ENCODE assay signal across 17 cellular contexts in genomic region chr9:113525831-113526230, GRCh38.
A peak's percentile ranks its signal among the peaks of the same experiment; 100 is the strongest.
DNase-seq lines count a peak whose midpoint lies in the region; ATAC-seq and TF ChIP-seq lines count a peak whose summit lies in the region.
"Had no signal": no experiment of that assay in that cellular context is flagged by ENCODE, and none has a peak within 500 bp of the region (broad histone marks: within the 10 kb centered on the region; RNA-seq: fewer than 3 reads in every experiment).

No MANE protein-coding gene starts in this region.

- H3K27ac Mint-ChIP-seq in effector memory CD8-positive, alpha-beta T cell: peak overlapping the region; percentile 87 to 94
- peak overlapping the region; percentile 69 for H3K27ac Mint-ChIP-seq in neural progenitor cell

- peaks cover 5% of the 10 kb centered on the region for H3F3A ChIP-seq in neural progenitor cell (ENCODE audit: low read depth)
- H3F3A ChIP-seq in PC-3 (ENCODE audit: low read length, unreplicated experiment): no peaks in the 10 kb centered on the region

- H3K9ac ChIP-seq in neural progenitor cell: no peak overlapping the region
- H3K9ac ChIP-seq in PC-3 (ENCODE audit: low read length): no peak overlapping the region

- no peaks in the 10 kb centered on the region for H4K20me1 ChIP-seq in neural progenitor cell (ENCODE audit: low read depth)
- no peaks in the 10 kb centered on the region for H4K20me1 ChIP-seq in PC-3 (ENCODE audit: low read length)

- no peak overlapping the region for H3K4me3 ChIP-seq in right atrium auricular region
- H3K4me3 ChIP-seq in neural progenitor cell: no peak overlapping the region
- no peak overlapping the region for H3K4me3 ChIP-seq in upper lobe of right lung
- H3K4me3 ChIP-seq in PC-3 (ENCODE audit: low read length): no peak overlapping the region
- H3K4me3 ChIP-seq: adrenal gland, SJCRH30 had no signal

- intact Hi-C loops in left cardiac atrium (cut with DNase I) (no loop called here), upper lobe of right lung (cut with DNase I) (no loop called here), PC-3 (cut with micrococcal nuclease) (no loop called here)

- DNase-seq in right atrium auricular region (ENCODE audit: low spot score) (no peak), left cardiac atrium (no peak), neural progenitor cell (ENCODE audit: low spot score) (peak; percentile 62), upper lobe of right lung (peak; percentile 51), islet precursor cell (no peak), PC-3 (no peak)
- no peak for DNase-seq in effector memory CD8-positive, alpha-beta T cell
- DNase-seq in activated naive CD4-positive, alpha-beta T cell treated with Interleukin-2 at 50 U/mL for 16 hours: no peak
- DNase-seq: activated CD4-positive, alpha-beta T cell treated with anti-CD3 and anti-CD28 coated beads for 48 hours; adrenal gland; IMR-90; mesendoderm; NCI-H2029; NCI-H510A treated with DMSO at 0.1 percent for 48 hours; occipital lobe; SJCRH30; T-helper 9 cell had no signal

- no peaks in the 10 kb centered on the region for H3K9me3 Mint-ChIP-seq in effector memory CD8-positive, alpha-beta T cell
- H3K9me3 Mint-ChIP-seq in neural progenitor cell: no peaks in the 10 kb centered on the region

- no peak overlapping the region for H2AFZ ChIP-seq in neural progenitor cell (replicated peaks)
- no peak overlapping the region for H2AFZ ChIP-seq in PC-3 (ENCODE audit: low read length)

- no peaks in the 10 kb centered on the region for H3K27me3 Mint-ChIP-seq in effector memory CD8-positive, alpha-beta T cell
- no peaks in the 10 kb centered on the region for H3K27me3 Mint-ChIP-seq in neural progenitor cell (ENCODE audit: insufficient read depth, low read depth)

- CTCF ChIA-PET in PC-3 (lab: Charles Lee): no interaction called here

- BruUV-seq in PC-3 (replicated peaks; lab: Mats Ljungman, UMichigan): no TSS peak

- H3K36me3 Mint-ChIP-seq in effector memory CD8-positive, alpha-beta T cell (ENCODE audit: insufficient read depth): peaks cover 65% of the 10 kb centered on the region
- peaks cover 10% of the 10 kb centered on the region for H3K36me3 Mint-ChIP-seq in neural progenitor cell

- H3K27me3 ChIP-seq in right atrium auricular region (no peaks in the 10 kb centered on the region), neural progenitor cell (no peaks in the 10 kb centered on the region), upper lobe of right lung (no peaks in the 10 kb centered on the region), PC-3 (ENCODE audit: low read length) (no peaks in the 10 kb centered on the region)
- H3K27me3 ChIP-seq: adrenal gland, SJCRH30 had no signal

- no peak for TF ChIP-seq CTCF in right atrium auricular region (IDR thresholded peaks at IDR 0.05)
- TF ChIP-seq CTCF in neural progenitor cell (IDR thresholded peaks at IDR 0.05): no peak
- TF ChIP-seq CTCF in upper lobe of right lung (IDR thresholded peaks at IDR 0.05): no peak
- TF ChIP-seq CTCF in PC-3 (conservative IDR thresholded peaks at IDR 0.05; ENCODE audit: low read depth, low read length): no peak

- H3K27ac ChIP-seq in right atrium auricular region (peak overlapping the region; percentile 54 to 57), neural progenitor cell (no peak overlapping the region), upper lobe of right lung (peak overlapping the region; percentile 45), PC-3 (ENCODE audit: low read length) (no peak overlapping the region)
- H3K27ac ChIP-seq: SJCRH30 had no signal

- H3K9me3 ChIP-seq in right atrium auricular region (no peaks in the 10 kb centered on the region), neural progenitor cell (ENCODE audit: low read depth) (no peaks in the 10 kb centered on the region), upper lobe of right lung (no peaks in the 10 kb centered on the region), PC-3 (ENCODE audit: low read length) (no peaks in the 10 kb centered on the region)
- H3K9me3 ChIP-seq: adrenal gland, SJCRH30 had no signal

- H3K79me2 ChIP-seq in neural progenitor cell (ENCODE audit: low read depth) (no peaks in the 10 kb centered on the region), PC-3 (ENCODE audit: low read length) (no peaks in the 10 kb centered on the region)

- H3K36me3 ChIP-seq in right atrium auricular region (peaks cover 74% of the 10 kb centered on the region), neural progenitor cell (no peaks in the 10 kb centered on the region), upper lobe of right lung (peaks cover 11% of the 10 kb centered on the region), PC-3 (ENCODE audit: low read depth, low read length) (no peaks in the 10 kb centered on the region; the same call in 1 of the 2 replicates)
- H3K36me3 ChIP-seq: SJCRH30 had no signal

- peak overlapping the region; percentile 28 for H3K4me2 ChIP-seq in neural progenitor cell
- H3K4me2 ChIP-seq in PC-3 (ENCODE audit: low read length): no peak overlapping the region

- peak overlapping the region; percentile 79 to 89 for H3K4me3 Mint-ChIP-seq in effector memory CD8-positive, alpha-beta T cell
- H3K4me3 Mint-ChIP-seq in neural progenitor cell: no peak overlapping the region

- H3K4me1 Mint-ChIP-seq in effector memory CD8-positive, alpha-beta T cell (ENCODE audit: low read depth in 2 of 2): peaks cover 77 to 79% of the 10 kb centered on the region in 2 donors
- peaks cover 41% of the 10 kb centered on the region for H3K4me1 Mint-ChIP-seq in neural progenitor cell

- POLR2A ChIA-PET in PC-3 (lab: Charles Lee; ENCODE audit: unreplicated experiment): no interaction called here

- H3K9me2 ChIP-seq in PC-3 (replicated peaks; ENCODE audit: low read length): no peaks in the 10 kb centered on the region

- peaks cover 0 to 78% of the 10 kb centered on the region in 2 donors for H3K4me1 ChIP-seq in right atrium auricular region
- H3K4me1 ChIP-seq in neural progenitor cell: peaks cover 21% of the 10 kb centered on the region
- H3K4me1 ChIP-seq in upper lobe of right lung: peaks cover 60% of the 10 kb centered on the region
- H3K4me1 ChIP-seq in PC-3 (ENCODE audit: insufficient read depth, low read length): no peaks in the 10 kb centered on the region

- no peak for ATAC-seq in left cardiac atrium
- ATAC-seq in effector memory CD8-positive, alpha-beta T cell (replicated peaks): no peak
- no peak for ATAC-seq in upper lobe of right lung
- ATAC-seq in PC-3: no peak

Comparison
In these comparisons a context has a peak if more than half of its experiments do, and no peak if none do; other contexts are left out.
1. DNase-seq: peak in neural progenitor cell (single experiment) and upper lobe of right lung (single experiment); none in right atrium auricular region (single experiment), left cardiac atrium (single experiment), effector memory CD8-positive, alpha-beta T cell (0 of 3), islet precursor cell (single experiment), activated naive CD4-positive, alpha-beta T cell treated with Interleukin-2 at 50 U/mL for 16 hours (single experiment) and PC-3 (single experiment).
2. H3K27ac ChIP-seq: peak in right atrium auricular region (2 of 2) and upper lobe of right lung (single experiment); none in neural progenitor cell (single experiment) and PC-3 (single experiment).